Comparison of ENCODE assay signal across 1 cellular context in the genomic region with DNA sequence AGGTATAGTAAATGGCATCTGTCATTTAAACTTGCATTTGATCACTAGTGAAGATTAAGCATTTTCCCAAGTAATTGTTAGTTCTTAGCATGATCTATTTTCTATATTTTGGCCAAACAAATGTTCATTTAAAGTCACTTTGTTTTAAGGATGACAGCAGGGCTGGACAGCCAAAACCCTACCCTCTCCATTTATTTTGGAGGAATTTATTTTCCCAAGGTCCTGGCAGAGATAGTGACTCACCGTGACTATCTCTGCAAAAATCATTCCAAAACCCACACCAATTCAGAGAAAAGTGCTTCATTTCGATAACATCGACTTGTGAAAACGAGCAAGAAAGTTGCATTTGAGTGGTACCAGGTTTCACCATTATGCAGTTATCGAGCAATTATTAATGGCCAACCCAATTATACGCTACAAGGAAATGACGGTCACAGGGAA.
A peak's percentile ranks its signal among the peaks of the same experiment; 100 is the strongest.
TF ChIP-seq lines count a peak whose summit lies in the region.

No MANE protein-coding gene starts in this region.

TF ChIP-seq in GM12878, 131 proteins besides CTCF, POLR2A, EP300 and RAD21:
- TF ChIP-seq RAD51 (IDR thresholded peaks at IDR 0.05) = peak; percentile 20; the same call in 1 of the 2 replicates
- no peak for TF ChIP-seq RELA (IDR thresholded peaks at IDR 0.05; ENCODE audit: borderline replicate concordance, partially characterized antibody)
- 0 out of 2 replicates have a peak, but pooled peaks have one; percentile 2 for TF ChIP-seq PAX5 (IDR thresholded peaks at IDR 0.05; ENCODE audit: borderline replicate concordance, low read depth, low read length)
